ENCODE assay signal across 1 cellular context in genomic region chr11:68273056-68273738, GRCh38.
TF ChIP-seq lines count a peak whose summit lies in the region.

No MANE protein-coding gene starts in this region.

TF ChIP-seq in K562, 482 proteins besides CTCF, POLR2A, EP300 and RAD21 (continued from another document):
- TF ChIP-seq IRF1 (CRISPR knock-in tag; IDR thresholded peaks at IDR 0.05; ENCODE audit: borderline replicate concordance) = no peak
